Comparison of ENCODE assay signal across 1 cellular context in genomic region chr17:83080641-83081560, GRCh38.
TF ChIP-seq lines count a peak whose summit lies in the region.

No MANE protein-coding gene starts in this region.

TF ChIP-seq in SK-N-SH, 30 proteins besides CTCF, POLR2A, EP300 and RAD21 (continued from another document):
- TF ChIP-seq IRF3 (IDR thresholded peaks at IDR 0.05; ENCODE audit: low read depth, low read length) (no peak), ELF1 (IDR thresholded peaks at IDR 0.05) (no peak), RCOR1 (IDR thresholded peaks at IDR 0.05; ENCODE audit: low read length) (no peak), NFIC (IDR thresholded peaks at IDR 0.05; ENCODE audit: borderline replicate concordance) (no peak), JUND (IDR thresholded peaks at IDR 0.05) (no peak), CHD2 (IDR thresholded peaks at IDR 0.05; ENCODE audit: low read length, partially characterized antibody) (no peak), EZH2phosphoT487 (IDR thresholded peaks at IDR 0.05; ENCODE audit: borderline replicate concordance, low read depth) (no peak), GATA2 (CRISPR knock-in tag; IDR thresholded peaks at IDR 0.05) (no peak), GABPA (IDR thresholded peaks at IDR 0.05; ENCODE audit: low read depth) (no peak)
